12 cellular contexts compared by ENCODE assay signal in genomic region chr9:122214507-122214906, GRCh38. TPM values are rescaled to one million over a fixed set of nuclear protein-coding genes. Genes with fewer than 3 reads are reported as not detected.
DNase-seq lines count a peak whose midpoint lies in the region; ATAC-seq and TF ChIP-seq lines count a peak whose summit lies in the region.
"Had no signal": no experiment of that assay in that cellular context is flagged by ENCODE, and none has a peak within 500 bp of the region (broad histone marks: within the 10 kb centered on the region; RNA-seq: fewer than 3 reads in every experiment).

No MANE protein-coding gene starts in this region.

- DNase-seq in IMR-90 (no peak), breast epithelium (ENCODE audit: low spot score in 2 of 2) (no peak), naive B cell (no peak), NCI-H748 treated with DMSO at 0.1 percent for 48 hours (lab: John Stamatoyannopoulos, UW) (no peak), amygdala (lab: John Stamatoyannopoulos, UW) (no peak), NCI-H1417 (lab: John Stamatoyannopoulos, UW) (no peak), islet precursor cell (no peak)
- DNase-seq: heart left ventricle, RPMI8226 had no signal

- H4K91ac ChIP-seq in IMR-90 (ENCODE audit: insufficient read depth, low read depth, low read length), result no peak overlapping the region

- H3K79me1 ChIP-seq in IMR-90 (ENCODE audit: low read depth in 1 of 2, low read length in 2 of 2), result no peaks in the 10 kb centered on the region

- H3K56ac ChIP-seq in IMR-90 (ENCODE audit: extremely low read depth, insufficient read depth, low read length), result no peak overlapping the region

- H2BK20ac ChIP-seq in IMR-90 (ENCODE audit: low read depth, low read length), result no peak overlapping the region

- ATAC-seq in IMR-90 (ENCODE audit: low read depth) (no peak), naive B cell (ENCODE audit: low read depth in 2 of 2) (no peak)

- H3K14ac ChIP-seq in IMR-90 (replicated peaks; ENCODE audit: low read depth, low read length), result no peak overlapping the region

- H3K36me3 Mint-ChIP-seq in naive B cell, result no peaks in the 10 kb centered on the region

- H3K4me1 Mint-ChIP-seq in naive B cell, result peaks cover 19 to 28% (median 25%) of the 10 kb centered on the region in 3 donors

- POLR2A ChIA-PET in IMR-90 (lab: Charles Lee; ENCODE audit: unreplicated experiment), result no interaction called here

- H3K9me1 ChIP-seq in IMR-90 (ENCODE audit: insufficient read depth, low read length), result no peaks in the 10 kb centered on the region

- no peak overlapping the region for H2BK120ac ChIP-seq in IMR-90 (ENCODE audit: low read depth, low read length)

- H2AK5ac ChIP-seq in IMR-90 (ENCODE audit: low read depth, low read length), result no peak overlapping the region

- BruUV-seq in IMR-90 (replicated peaks; lab: Mats Ljungman, UMichigan), result no TSS peak

- H2BK5ac ChIP-seq in IMR-90 (ENCODE audit: low read depth, low read length, poor library complexity, severe bottlenecking), result no peak overlapping the region

- no peak for TF ChIP-seq POLR2A in IMR-90 (IDR thresholded peaks at IDR 0.05; ENCODE audit: low read depth, low read length)
- no peak for TF ChIP-seq POLR2A in breast epithelium (IDR thresholded peaks at IDR 0.05)

- peak overlapping the region in 1 of 6 donors; percentile 37 for H3K27ac Mint-ChIP-seq in naive B cell

- TF ChIP-seq RAD21 in IMR-90 (IDR thresholded peaks at IDR 0.05; ENCODE audit: low read length), result no peak

- intact Hi-C loops in IMR-90 (cut with micrococcal nuclease) (no loop called here), breast epithelium (cut with DNase I; ENCODE audit: low total_unique reads) (no loop called here)

- H3K27me3 ChIP-seq in BLaER1 treated with 17β-estradiol and CSF1 and Interleukin-3, amounts not matched to agents 10 nM and 100 nM, result peaks cover 50 to 79% (median 67%) of the 10 kb centered on the region in 11 experiments
- H3K27me3 ChIP-seq in IMR-90 (ENCODE audit: control insufficient read depth, insufficient read depth, low read length) (peaks cover 85% of the 10 kb centered on the region), breast epithelium (peaks cover 4 to 73% of the 10 kb centered on the region in 2 donors)

- peak overlapping the region; percentile 73 for H2AFZ ChIP-seq in IMR-90 (replicated peaks; ENCODE audit: low read length, poor library complexity)

- no peak overlapping the region for H2BK15ac ChIP-seq in IMR-90 (ENCODE audit: low read depth, low read length)

- no peak overlapping the region for H3K9ac ChIP-seq in BLaER1 treated with 17β-estradiol and CSF1 and Interleukin-3, amounts not matched to agents 10 nM and 100 nM
- H3K9ac ChIP-seq in IMR-90 (ENCODE audit: low read depth, low read length), result no peak overlapping the region

- H3K9me3 Mint-ChIP-seq in naive B cell, result peaks cover 0 to 3% (median 0%) of the 10 kb centered on the region in 7 donors

- peak overlapping the region; percentile 22 to 86 (median 70) for H3K4me3 Mint-ChIP-seq in naive B cell

- H3K4me2 ChIP-seq in BLaER1 treated with 17β-estradiol and CSF1 and Interleukin-3, amounts not matched to agents 10 nM and 100 nM, result peak overlapping the region; percentile 76 to 93 (median 87); a peak in 12 of 22 replicates
- peak overlapping the region; percentile 74 for H3K4me2 ChIP-seq in IMR-90 (ENCODE audit: low read depth, low read length)

- H3K27ac ChIP-seq in BLaER1 treated with 17β-estradiol and CSF1 and Interleukin-3, amounts not matched to agents 10 nM and 100 nM, result no peak overlapping the region
- H3K27ac ChIP-seq in IMR-90 (ENCODE audit: insufficient read depth, low read length) (no peak overlapping the region), breast epithelium (no peak overlapping the region)
- H3K27ac ChIP-seq: heart left ventricle had no signal

- CTCF ChIA-PET in IMR-90 (lab: Yijun Ruan, JAX), result no interaction called here

- no peak overlapping the region for H3K4me3 ChIP-seq in BLaER1 treated with 17β-estradiol and CSF1 and Interleukin-3, amounts not matched to agents 10 nM and 100 nM
- H3K4me3 ChIP-seq in IMR-90 (ENCODE audit: insufficient read depth, low read depth, low read length), result 0 out of 2 replicates have a peak overlapping the region, but pooled peaks have one; percentile 6
- H3K4me3 ChIP-seq in breast epithelium, result peak overlapping the region in 2 of 3 donors; percentile 49 to 74

- H3K4me1 ChIP-seq in BLaER1 treated with 17β-estradiol and CSF1 and Interleukin-3, amounts not matched to agents 10 nM and 100 nM, result peaks cover 22 to 43% (median 37%) of the 10 kb centered on the region in 10 experiments
- H3K4me1 ChIP-seq in IMR-90 (ENCODE audit: control insufficient read depth, insufficient read depth, low read length) (peaks cover 4% of the 10 kb centered on the region; the same call in 1 of the 2 replicates), breast epithelium (peaks cover 8 to 13% of the 10 kb centered on the region in 2 donors)

- H3K27me3 Mint-ChIP-seq in naive B cell, result peaks cover 82 to 95% (median 88%) of the 10 kb centered on the region in 3 donors

- H2AK9ac ChIP-seq in IMR-90 (replicated peaks; ENCODE audit: low read depth, low read length, poor library complexity), result no peak overlapping the region

- H3K18ac ChIP-seq in IMR-90 (ENCODE audit: low read depth, low read length), result no peak overlapping the region

- no peak for TF ChIP-seq CTCF in IMR-90 (conservative IDR thresholded peaks at IDR 0.05; ENCODE audit: low read depth, low read length)
- TF ChIP-seq CTCF in breast epithelium (IDR thresholded peaks at IDR 0.05), result no peak

- dilution Hi-C loops in IMR-90 (cut with HindIII; ENCODE audit: low sequenced_read_pairs, unreplicated experiment), result no loop called here

- no peaks in the 10 kb centered on the region for H3K36me3 ChIP-seq in BLaER1 treated with 17β-estradiol and CSF1 and Interleukin-3, amounts not matched to agents 10 nM and 100 nM
- H3K36me3 ChIP-seq in IMR-90 (ENCODE audit: control insufficient read depth, insufficient read depth, low read length) (no peaks in the 10 kb centered on the region), breast epithelium (no peaks in the 10 kb centered on the region)
- H3K36me3 ChIP-seq: heart left ventricle had no signal

- in situ Hi-C loops in IMR-90 (cut with MboI; ENCODE audit: low sequenced_read_pairs), result no loop called here

- no peak overlapping the region for H3K4ac ChIP-seq in IMR-90 (ENCODE audit: low read depth, low read length)

- peaks cover 0 to 20% (median 0%) of the 10 kb centered on the region in 11 experiments; a peak in 2 of 22 replicates for H4K20me1 ChIP-seq in BLaER1 treated with 17β-estradiol and CSF1 and Interleukin-3, amounts not matched to agents 10 nM and 100 nM
- H4K20me1 ChIP-seq in IMR-90 (ENCODE audit: insufficient read depth, low read length), result peaks cover 15% of the 10 kb centered on the region; the same call in 1 of the 2 replicates

- WGBS in IMR-90 (ENCODE audit: extremely low coverage in 2 of 2, insufficient read length in 1 of 2), 2 experiments, result no CpG with 5 or more reads among the region's 9 CpGs

- no peak overlapping the region; the same call in 1 of the 2 replicates for H3K23ac ChIP-seq in IMR-90 (ENCODE audit: low read depth, low read length)

- H4K8ac ChIP-seq in IMR-90 (ENCODE audit: low read depth in 2 of 2, low read length in 2 of 2), result no peak overlapping the region

- H4K5ac ChIP-seq in IMR-90 (ENCODE audit: low read depth, low read length), result no peak overlapping the region

- H3K9me3 ChIP-seq in BLaER1 treated with 17β-estradiol and CSF1 and Interleukin-3, amounts not matched to agents 10 nM and 100 nM (replicated peaks in 1 of 11), result peaks cover 0 to under 1% (median 0%) of the 10 kb centered on the region in 11 experiments; a peak in 1 of 22 replicates
- H3K9me3 ChIP-seq in IMR-90 (ENCODE audit: control insufficient read depth, insufficient read depth, low read length) (peaks cover 10% of the 10 kb centered on the region; the same call in 1 of the 2 replicates), breast epithelium (no peaks in the 10 kb centered on the region)
- H3K9me3 ChIP-seq: heart left ventricle had no signal

TF ChIP-seq in IMR-90, 13 proteins besides CTCF, POLR2A, EP300 and RAD21:
- TF ChIP-seq SMC3 (IDR thresholded peaks at IDR 0.05; ENCODE audit: low read depth, low read length), result no peak

RNA-seq across cellular contexts. Expression of gene LHX6, which starts 14.2 kb away (rescaled TPM):
- total RNA-seq in IMR-90 (2012; rRNA removed) (under 0.01 TPM in 2 replicates), breast epithelium (1 to 10 TPM; 1.8 to 9.8 (median 4.8) TPM)
- polyA plus RNA-seq in IMR-90 (2012; rRNA removed) (0.05 and 0.17 TPM in 2 replicates), naive B cell (ENCODE audit: low read depth in 6 of 6) (not detected)
- polyA plus RNA-seq in IMR-90 (2012; cell fraction: cytosol; rRNA removed), result 0.01 and 0.11 TPM in 2 replicates
- polyA plus RNA-seq in IMR-90 (2012; cell fraction: nucleus; rRNA removed; ENCODE audit: low replicate concordance), result 0.09 and 0.21 TPM in 2 replicates

RNA-seq across cellular contexts. Expression of gene RBM18, which starts 50.1 kb away (rescaled TPM):
- total RNA-seq in IMR-90 (2012; rRNA removed) (8.1 and 8.4 TPM in 2 replicates), breast epithelium (10 to 100 TPM; 10.4 to 20.9 (median 13.4) TPM)
- polyA plus RNA-seq in IMR-90 (2012; rRNA removed) (13.8 and 15.6 TPM in 2 replicates), naive B cell (ENCODE audit: low read depth in 6 of 6) (10 to 100 TPM; 16.4 to 30.3 (median 21.6) TPM)
- polyA plus RNA-seq in IMR-90 (2012; cell fraction: cytosol; rRNA removed), result 1.8 and 2.6 TPM in 2 replicates
- polyA plus RNA-seq in IMR-90 (2012; cell fraction: nucleus; rRNA removed; ENCODE audit: low replicate concordance), result 0.84 and 8.8 TPM in 2 replicates

RNA-seq across cellular contexts. Expression of gene MRRF, which starts 50.2 kb away (rescaled TPM):
- total RNA-seq in IMR-90 (2012; rRNA removed), result 35.8 and 38.0 TPM in 2 replicates
- polyA plus RNA-seq in IMR-90 (2012; rRNA removed), result 27.1 and 32.1 TPM in 2 replicates
- polyA plus RNA-seq in IMR-90 (2012; cell fraction: cytosol; rRNA removed), result 6.7 and 9.3 TPM in 2 replicates
- polyA plus RNA-seq in IMR-90 (2012; cell fraction: nucleus; rRNA removed; ENCODE audit: low replicate concordance), result 10.8 and 60.6 TPM in 2 replicates
- 10 to 100 TPM; 32.5 to 55.3 (median 44.9) TPM for total RNA-seq in breast epithelium
- 10 to 100 TPM; 11.8 to 25.4 (median 19.9) TPM for polyA plus RNA-seq in naive B cell (ENCODE audit: low read depth in 6 of 6)

RNA-seq across cellular contexts. Expression of gene MORN5, which starts 54.8 kb away (rescaled TPM):
- not detected in 2 replicates for total RNA-seq in IMR-90 (2012; rRNA removed)
- polyA plus RNA-seq in IMR-90 (2012; rRNA removed), result not detected in 2 replicates
- not detected in 2 replicates for polyA plus RNA-seq in IMR-90 (2012; cell fraction: cytosol; rRNA removed)
- not detected in 2 replicates for polyA plus RNA-seq in IMR-90 (2012; cell fraction: nucleus; rRNA removed; ENCODE audit: low replicate concordance)
- total RNA-seq in breast epithelium, result not detected
- polyA plus RNA-seq in naive B cell (ENCODE audit: low read depth in 6 of 6), result not detected
- total RNA-seq: Daoy, heart left ventricle, omental fat pad had no signal
- polyA plus RNA-seq: heart left ventricle had no signal

RNA-seq across cellular contexts. Expression of gene NDUFA8, which starts 54.9 kb away (rescaled TPM):
- total RNA-seq in IMR-90 (2012; rRNA removed) (45.2 and 80.8 TPM in 2 replicates), breast epithelium (10 to 100 TPM; 30.4 to 37.5 (median 30.5) TPM)
- polyA plus RNA-seq in IMR-90 (2012; rRNA removed) (98.1 and 103 TPM in 2 replicates), naive B cell (ENCODE audit: low read depth in 6 of 6) (10 to 100 TPM; 40.4 to 80.5 (median 68.1) TPM)
- 54.5 and 98.8 TPM in 2 replicates for polyA plus RNA-seq in IMR-90 (2012; cell fraction: cytosol; rRNA removed)
- 11.0 and 36.0 TPM in 2 replicates for polyA plus RNA-seq in IMR-90 (2012; cell fraction: nucleus; rRNA removed; ENCODE audit: low replicate concordance)

Comparison
In these comparisons a context has a peak if more than half of its experiments do, and no peak if none do; other contexts are left out.
1. H3K4me3 ChIP-seq: peak in IMR-90 (single experiment) and breast epithelium (2 of 3); none in BLaER1 treated with 17β-estradiol and CSF1 and Interleukin-3, amounts not matched to agents 10 nM and 100 nM (0 of 10).